ENCODE assay signal across 8 cellular contexts in the genomic region with DNA sequence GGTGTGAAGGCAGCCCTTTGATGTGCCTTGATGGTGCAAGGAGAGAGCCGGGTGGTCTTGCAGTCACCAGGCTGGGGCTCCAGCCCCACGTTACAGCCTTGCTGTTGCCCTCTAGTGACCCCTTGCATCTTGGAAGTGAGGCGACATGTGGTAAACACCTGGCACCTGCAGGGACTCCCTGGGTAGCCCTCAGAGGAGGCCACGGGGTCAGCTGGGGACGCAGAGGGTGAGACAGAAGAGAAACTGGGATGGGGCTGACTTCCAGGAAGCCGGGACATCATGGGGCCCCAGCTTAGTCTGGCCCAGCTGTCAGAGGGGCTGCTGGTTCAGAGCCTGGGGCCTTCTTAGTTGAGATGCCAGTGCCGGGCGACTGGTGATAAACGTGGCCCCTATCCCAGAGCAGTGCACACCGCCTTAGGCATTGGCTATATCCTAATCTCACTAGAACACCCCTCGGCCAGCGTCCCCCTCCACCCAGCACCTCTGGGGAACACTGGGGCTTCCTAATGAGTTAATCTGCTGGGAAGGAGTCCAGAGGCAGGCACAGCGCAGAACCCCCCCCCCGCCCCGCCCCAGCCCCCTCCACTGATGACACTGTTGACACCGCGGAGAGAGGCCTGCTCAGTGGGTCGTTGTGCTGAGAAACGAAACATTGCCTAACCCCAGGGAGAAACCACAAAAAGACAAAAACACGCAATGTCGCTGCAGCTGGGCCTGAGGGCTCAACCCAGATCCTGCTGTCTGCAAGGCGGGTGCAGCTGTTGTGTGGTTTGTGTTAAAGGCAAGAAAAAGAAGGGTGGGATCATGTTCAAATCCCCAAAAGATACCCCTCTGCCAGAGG.
A peak's percentile ranks its signal among the peaks of the same experiment; 100 is the strongest.
DNase-seq lines count a peak whose midpoint lies in the region; ATAC-seq and TF ChIP-seq lines count a peak whose summit lies in the region.

No MANE protein-coding gene starts in this region.

- peaks cover 0 to 4% (median 0%) of the 10 kb centered on the region in 11 donors for H3K9me3 Mint-ChIP-seq in naive thymus-derived CD4-positive, alpha-beta T cell

- H3K27ac Mint-ChIP-seq in naive thymus-derived CD4-positive, alpha-beta T cell, result peak overlapping the region; percentile 94 to 100 (median 96)

- TF ChIP-seq CTCF in AG09309 (IDR thresholded peaks at IDR 0.05; ENCODE audit: control insufficient read depth, insufficient read depth, low read depth, low read length, missing control alignments) (no peak), tibial nerve (IDR thresholded peaks at IDR 0.05) (no peak)

- WGBS in tibial nerve, 2 donors, result 51 to 62% methylated on average over 19 to 22 of the region's 22 CpGs

- TF ChIP-seq POLR2A in GM19193 (IDR thresholded peaks at IDR 0.05; ENCODE audit: extremely low read depth, insufficient read depth, insufficient read length) (peak; percentile 44), tibial nerve (IDR thresholded peaks at IDR 0.05) (no peak)

- ATAC-seq in HG03196 (IDR thresholded peaks at IDR 0.05; ENCODE audit: unreplicated experiment), result peak; percentile 39
- peak; percentile 84 for ATAC-seq in naive thymus-derived CD4-positive, alpha-beta T cell

- TF ChIP-seq EP300 in tibial nerve (IDR thresholded peaks at IDR 0.05), result peak in 1 of 2 donors; percentile 67

- H3K4me3 ChIP-seq in AG09309 (ENCODE audit: control insufficient read depth, low read depth, low read length), result no peak overlapping the region
- peak overlapping the region; percentile 24 for H3K4me3 ChIP-seq in naive thymus-derived CD4-positive, alpha-beta T cell (ENCODE audit: low read length)
- H3K4me3 ChIP-seq in tibial nerve, result no peak overlapping the region

- H3K9me3 ChIP-seq in naive thymus-derived CD4-positive, alpha-beta T cell (ENCODE audit: control insufficient read depth in 2 of 3, low read length in 3 of 3), result no peaks in the 10 kb centered on the region
- peaks cover 0 to 3% (median 0%) of the 10 kb centered on the region in 4 donors for H3K9me3 ChIP-seq in tibial nerve

- DNase-seq in AG09309 (ENCODE audit: low read depth), result peak; percentile 17
- peak; percentile 43 for DNase-seq in T-helper 22 cell (ENCODE audit: low read depth)
- DNase-seq in brain pericyte (ENCODE audit: low read depth, low spot score), result peak; percentile 41
- peak; percentile 43 to 90 (median 86) for DNase-seq in naive thymus-derived CD4-positive, alpha-beta T cell
- DNase-seq in tibial nerve (ENCODE audit: low spot score in 2 of 2), result peak in 1 of 2 donors; percentile 45
- no peak for DNase-seq in NCI-H1436 treated with DMSO at 0.1 percent for 48 hours (lab: John Stamatoyannopoulos, UW)

- intact Hi-C loops in naive thymus-derived CD4-positive, alpha-beta T cell (cut with micrococcal nuclease), result loop anchor here (1.0 to 5.0 kb wide), 12 partner anchors 23 to 223 kb away; a partner anchor contains a TSS

- CTCF ChIA-PET in naive thymus-derived CD4-positive, alpha-beta T cell (lab: Charles Lee), result interaction anchor here (0.6 to 5.3 kb wide), 9 partner anchors 22 to 222 kb away, joined by 3 to 32 read pairs (median 5); a partner anchor contains a TSS

- H3K4me3 Mint-ChIP-seq in naive thymus-derived CD4-positive, alpha-beta T cell, result peak overlapping the region; percentile 71 to 95 (median 78)

- H3K27me3 Mint-ChIP-seq in naive thymus-derived CD4-positive, alpha-beta T cell, result no peaks in the 10 kb centered on the region

- POLR2A ChIA-PET in naive thymus-derived CD4-positive, alpha-beta T cell (lab: Charles Lee), result interaction anchor here (0.7 to 8.4 kb wide), 25 partner anchors 11 to 169 kb away, joined by 3 to 141 read pairs (median 4); a partner anchor contains a TSS

- H3K4me1 ChIP-seq in naive thymus-derived CD4-positive, alpha-beta T cell (ENCODE audit: control insufficient read depth in 2 of 2, insufficient read depth in 2 of 2, low read length in 2 of 2), result peaks cover 48 to 88% of the 10 kb centered on the region in 2 donors
- peaks cover 0 to 50% (median 44%) of the 10 kb centered on the region in 4 donors for H3K4me1 ChIP-seq in tibial nerve

- peak overlapping the region; percentile 81 for H3K27ac ChIP-seq in naive thymus-derived CD4-positive, alpha-beta T cell (ENCODE audit: low read depth, low read length)
- H3K27ac ChIP-seq in tibial nerve, result peak overlapping the region in 3 of 4 donors; percentile 34 to 81 (median 60)

- H3K27me3 ChIP-seq in naive thymus-derived CD4-positive, alpha-beta T cell (ENCODE audit: control insufficient read depth in 2 of 2, insufficient read depth in 2 of 2, low read length in 2 of 2), result no peaks in the 10 kb centered on the region
- no peaks in the 10 kb centered on the region for H3K27me3 ChIP-seq in tibial nerve

- peaks cover 62 to 99% (median 96%) of the 10 kb centered on the region in 7 donors for H3K4me1 Mint-ChIP-seq in naive thymus-derived CD4-positive, alpha-beta T cell

- peaks cover 0 to 3% (median 0%) of the 10 kb centered on the region in 5 donors for H3K36me3 Mint-ChIP-seq in naive thymus-derived CD4-positive, alpha-beta T cell

- H3K36me3 ChIP-seq in naive thymus-derived CD4-positive, alpha-beta T cell (ENCODE audit: control insufficient read depth in 2 of 3, insufficient read depth in 3 of 3, low read length in 3 of 3), result no peaks in the 10 kb centered on the region
- no peaks in the 10 kb centered on the region for H3K36me3 ChIP-seq in tibial nerve
